In genomic region chr1:220880726-220881506, GRCh38 we compare ENCODE assay signal across 8 cellular contexts. TPM values are rescaled to one million over a fixed set of nuclear protein-coding genes. Genes with fewer than 3 reads are reported as not detected.
A peak's percentile ranks its signal among the peaks of the same experiment; 100 is the strongest.
DNase-seq lines count a peak whose midpoint lies in the region; ATAC-seq and TF ChIP-seq lines count a peak whose summit lies in the region.

No MANE protein-coding gene starts in this region.

- TF ChIP-seq CTCF in PC-9 (conservative IDR thresholded peaks at IDR 0.05): no peak
- TF ChIP-seq CTCF in endodermal cell (conservative IDR thresholded peaks at IDR 0.05): no peak

- H3K4me2 ChIP-seq in PC-9: peak overlapping the region; percentile 88; the same call in 1 of the 2 replicates

- H3K9me2 ChIP-seq in PC-9 (ENCODE audit: insufficient read depth): no peaks in the 10 kb centered on the region

- peaks cover 11% of the 10 kb centered on the region for H3K36me3 Mint-ChIP-seq in endodermal cell (ENCODE audit: low read depth)

- H3F3A ChIP-seq in PC-9 (ENCODE audit: insufficient read depth, low read depth): no peaks in the 10 kb centered on the region

- H3K79me2 ChIP-seq in PC-9 (ENCODE audit: low read depth): no peaks in the 10 kb centered on the region

- ATAC-seq in aorta (ENCODE audit: low FRiP score): no peak
- ATAC-seq in GM21786 (IDR thresholded peaks at IDR 0.05; ENCODE audit: unreplicated experiment): no peak
- no peak for ATAC-seq in HG02970 (IDR thresholded peaks at IDR 0.05; ENCODE audit: low FRiP score, unreplicated experiment)

- H3K4me3 ChIP-seq in PC-9: peak overlapping the region; percentile 93; the same call in 1 of the 2 replicates
- H3K4me3 ChIP-seq in endodermal cell (ENCODE audit: low read length): peak overlapping the region; percentile 81
- peak overlapping the region; percentile 14 for H3K4me3 ChIP-seq in mucosa of stomach (ENCODE audit: low read length)
- no peak overlapping the region for H3K4me3 ChIP-seq in aorta (ENCODE audit: low read length in 2 of 2)

- no peaks in the 10 kb centered on the region for H3K9me3 Mint-ChIP-seq in endodermal cell

- no peak overlapping the region for H2AFZ ChIP-seq in PC-9

- H3K27ac ChIP-seq in PC-9 (no peak overlapping the region), endodermal cell (ENCODE audit: low read depth, low read length) (no peak overlapping the region), aorta (ENCODE audit: low read depth in 1 of 2, low read length in 2 of 2) (no peak overlapping the region)

- H3K27ac Mint-ChIP-seq in endodermal cell: no peak overlapping the region

- CTCF ChIA-PET in PC-9 (lab: Charles Lee): no interaction called here

- peaks cover 74% of the 10 kb centered on the region for H3K4me1 Mint-ChIP-seq in endodermal cell

- POLR2A ChIA-PET in PC-9 (lab: Charles Lee; ENCODE audit: unreplicated experiment): no interaction called here

- BruUV-seq in PC-9 (replicated peaks; lab: Mats Ljungman, UMichigan): no TSS peak

- H3K4me3 Mint-ChIP-seq in endodermal cell: peak overlapping the region; percentile 59

- H3K36me3 ChIP-seq in PC-9 (ENCODE audit: low read depth): no peaks in the 10 kb centered on the region
- H3K36me3 ChIP-seq in endodermal cell (ENCODE audit: control insufficient read depth, insufficient read depth, low read length): no peaks in the 10 kb centered on the region
- no peaks in the 10 kb centered on the region for H3K36me3 ChIP-seq in mucosa of stomach (ENCODE audit: control insufficient read depth, insufficient read depth, low read length)
- no peaks in the 10 kb centered on the region for H3K36me3 ChIP-seq in aorta (ENCODE audit: control insufficient read depth in 1 of 2, insufficient read depth in 2 of 2, low read length in 1 of 2)

- H4K20me1 ChIP-seq in PC-9 (ENCODE audit: insufficient read depth): no peaks in the 10 kb centered on the region

- peaks cover 98% of the 10 kb centered on the region for H3K27me3 Mint-ChIP-seq in endodermal cell (ENCODE audit: insufficient read depth)

- DNase-seq in GF-D8 (lab: John Stamatoyannopoulos, UW): peak; percentile 42
- peak in 1 of 2 experiments; percentile 16 for DNase-seq in PC-9
- peak; percentile 79 for DNase-seq in endodermal cell
- peak; percentile 85 to 88 for DNase-seq in aorta
- no peak for DNase-seq in superior temporal gyrus (ENCODE audit: extremely low spot score)

- H3K27me3 ChIP-seq in PC-9 (ENCODE audit: insufficient read depth, low read depth) (no peaks in the 10 kb centered on the region), endodermal cell (ENCODE audit: control insufficient read depth, insufficient read depth, low read length, poor library complexity, severe bottlenecking) (peaks cover 100% of the 10 kb centered on the region), mucosa of stomach (ENCODE audit: control insufficient read depth, insufficient read depth, low read length) (peaks cover 91% of the 10 kb centered on the region), aorta (ENCODE audit: control insufficient read depth in 1 of 2, insufficient read depth in 2 of 2, low read length in 1 of 2) (no peaks in the 10 kb centered on the region)

- intact Hi-C loops in PC-9 (cut with micrococcal nuclease; ENCODE audit: unreplicated experiment): no loop called here
- intact Hi-C loops in aorta (cut with DNase I): no loop called here

- H3K9ac ChIP-seq in endodermal cell (ENCODE audit: extremely low read depth, low read length, poor library complexity, severe bottlenecking) (peak overlapping the region; percentile 25), mucosa of stomach (ENCODE audit: low read length) (peak overlapping the region; percentile 68)

- WGBS in endodermal cell (ENCODE audit: insufficient coverage in 1 of 2, insufficient read length in 1 of 2), 2 experiments: 2 to 3% methylated on average over 25 to 37 of the region's 37 CpGs
- WGBS in aorta, 2 donors: 56 to 76% methylated on average over 35 to 37 of the region's 37 CpGs

- H3K9me3 ChIP-seq in PC-9 (ENCODE audit: insufficient read depth, low read depth): no peaks in the 10 kb centered on the region
- H3K9me3 ChIP-seq in endodermal cell (ENCODE audit: control insufficient read depth, low read length): no peaks in the 10 kb centered on the region
- H3K9me3 ChIP-seq in mucosa of stomach (ENCODE audit: control insufficient read depth, low read length): no peaks in the 10 kb centered on the region
- no peaks in the 10 kb centered on the region for H3K9me3 ChIP-seq in aorta (ENCODE audit: control insufficient read depth, low read length)

- H3K4me1 ChIP-seq in PC-9 (replicated peaks; ENCODE audit: insufficient read depth): peaks cover 6% of the 10 kb centered on the region
- peaks cover 16% of the 10 kb centered on the region for H3K4me1 ChIP-seq in endodermal cell (ENCODE audit: control insufficient read depth, insufficient read depth, low read length)
- peaks cover 33% of the 10 kb centered on the region for H3K4me1 ChIP-seq in mucosa of stomach (ENCODE audit: control insufficient read depth, insufficient read depth, low read length)
- H3K4me1 ChIP-seq in aorta (ENCODE audit: control insufficient read depth in 1 of 2, insufficient read depth in 2 of 2, low read length in 2 of 2): no peaks in the 10 kb centered on the region

RNA-seq across cellular contexts. Expression of gene HLX, which starts 1.7 kb away (rescaled TPM):
- 1.1 and 1.8 TPM in 2 replicates for total RNA-seq in PC-9 (2021)
- total RNA-seq in endodermal cell: 1 to 10 TPM; 2.9 to 5.0 TPM
- polyA plus RNA-seq in endodermal cell (2013, experiment 1 of 2): 2.0 TPM
- polyA plus RNA-seq in endodermal cell (2013, experiment 2 of 2): 3.5 TPM
- total RNA-seq in aorta: 10 to 100 TPM; 13.1 to 21.6 TPM
- 1 to 10 TPM; 3.1 to 3.8 TPM for polyA plus RNA-seq in aorta

Comparison
In these comparisons a context has a peak if more than half of its experiments do, and no peak if none do; other contexts are left out.
1. H3K4me3 ChIP-seq: peak in PC-9 (single experiment), endodermal cell (single experiment) and mucosa of stomach (single experiment); none in aorta (0 of 2).